In the genomic region with DNA sequence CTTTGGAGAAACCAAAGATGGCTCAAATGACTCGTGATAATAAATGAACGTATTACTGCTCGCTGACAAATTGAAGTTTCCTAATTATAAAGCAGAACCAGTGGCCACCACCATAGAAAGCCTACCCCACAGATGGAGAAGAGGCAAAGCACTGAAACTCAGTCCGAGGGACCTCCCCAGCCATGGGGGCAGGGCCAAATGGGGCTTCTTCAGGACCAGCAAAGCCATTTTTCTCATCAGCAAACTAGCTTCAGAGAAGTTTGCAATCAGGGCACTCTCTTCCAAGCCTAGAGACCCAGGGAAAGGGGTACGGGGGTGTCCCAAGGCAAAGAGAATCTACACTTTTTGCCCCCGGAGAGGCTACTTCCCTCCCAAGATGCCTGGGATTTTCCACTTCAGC, we compare ENCODE assay signal across 1 cellular context.
TF ChIP-seq lines count a peak whose summit lies in the region.

No MANE protein-coding gene starts in this region.

TF ChIP-seq in endothelial cell of umbilical vein, 7 proteins besides CTCF, POLR2A, EP300 and RAD21:
- TF ChIP-seq JUN (IDR thresholded peaks at IDR 0.05; ENCODE audit: borderline replicate concordance, insufficient read depth, insufficient read length, low read depth) (no peak), GATA2 (IDR thresholded peaks at IDR 0.05; ENCODE audit: insufficient read depth, insufficient read length, low read depth, low read length) (no peak), MYC (IDR thresholded peaks at IDR 0.05; ENCODE audit: low read depth, low read length) (no peak), EZH2 (IDR thresholded peaks at IDR 0.05; ENCODE audit: borderline replicate concordance, low read depth, low read length, severe bottlenecking) (no peak), FOS (IDR thresholded peaks at IDR 0.05; ENCODE audit: borderline replicate concordance, insufficient read depth, low read length) (no peak), POLR2AphosphoS5 (IDR thresholded peaks at IDR 0.05; ENCODE audit: insufficient read depth, low read depth, low read length) (no peak)
- TF ChIP-seq, protein P1, sequence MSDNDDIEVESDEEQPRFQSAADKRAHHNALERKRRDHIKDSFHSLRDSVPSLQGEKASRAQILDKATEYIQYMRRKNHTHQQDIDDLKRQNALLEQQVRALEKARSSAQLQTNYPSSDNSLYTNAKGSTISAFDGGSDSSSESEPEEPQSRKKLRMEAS (IDR thresholded peaks at IDR 0.05; ENCODE audit: insufficient read depth, insufficient read length), result no peak
